ENCODE assay signal across 8 cellular contexts in genomic region chr22:49918911-49919881, GRCh38. TPM values are rescaled to one million over a fixed set of nuclear protein-coding genes. Genes with fewer than 3 reads are reported as not detected.
A peak's percentile ranks its signal among the peaks of the same experiment; 100 is the strongest.
DNase-seq lines count a peak whose midpoint lies in the region; ATAC-seq and TF ChIP-seq lines count a peak whose summit lies in the region.

No MANE protein-coding gene starts in this region.

- peak overlapping the region; percentile 65 to 88 (median 79) for H3K4me3 Mint-ChIP-seq in naive thymus-derived CD8-positive, alpha-beta T cell

- H3K9me3 Mint-ChIP-seq in naive thymus-derived CD8-positive, alpha-beta T cell = no peaks in the 10 kb centered on the region

- H3K27ac ChIP-seq in HUES6 (ENCODE audit: low read depth, low read length) = no peak overlapping the region

- H3K9me3 ChIP-seq in HUES6 (ENCODE audit: control insufficient read depth, insufficient read depth, low read depth, low read length) = no peaks in the 10 kb centered on the region

- POLR2A ChIA-PET in BJ (lab: Charles Lee) = no interaction called here
- POLR2A ChIA-PET in naive thymus-derived CD8-positive, alpha-beta T cell (lab: Charles Lee) = interaction anchor here (1.2 to 1.3 kb wide), 5 partner anchors 13 to 151 kb away, joined by 3 to 5 read pairs (median 3); no protein-coding TSS in a partner anchor

- H3K27me3 ChIP-seq in BJ (ENCODE audit: control insufficient read depth, insufficient read depth, low read length) (no peaks in the 10 kb centered on the region), HUES6 (ENCODE audit: control insufficient read depth, insufficient read depth, low read length) (0 out of 2 replicates have a peak, but pooled peaks cover 2% of the 10 kb centered on the region)

- H3K36me3 ChIP-seq in BJ (ENCODE audit: control insufficient read depth, insufficient read depth, low read length) (peaks cover 5% of the 10 kb centered on the region), HUES6 (ENCODE audit: control insufficient read depth, insufficient read depth, low read length) (peaks cover 15% of the 10 kb centered on the region)

- TF ChIP-seq CTCF in BJ (IDR thresholded peaks at IDR 0.05; ENCODE audit: insufficient read depth, low read depth, low read length) = no peak
- no peak for TF ChIP-seq CTCF in choroid plexus epithelial cell (conservative IDR thresholded peaks at IDR 0.05; ENCODE audit: low read depth, low read length)

- peaks cover 0 to 44% (median 33%) of the 10 kb centered on the region in 4 donors for H3K4me1 Mint-ChIP-seq in naive thymus-derived CD8-positive, alpha-beta T cell

- peak overlapping the region; percentile 59 for H3K9ac ChIP-seq in HUES6 (ENCODE audit: low read length)

- no peaks in the 10 kb centered on the region for H3K27me3 Mint-ChIP-seq in naive thymus-derived CD8-positive, alpha-beta T cell

- no peak for DNase-seq in BJ (ENCODE audit: low read depth)
- no peak for DNase-seq in choroid plexus epithelial cell (ENCODE audit: low read depth)
- DNase-seq in naive thymus-derived CD8-positive, alpha-beta T cell = no peak
- DNase-seq in NCI-H2171 (lab: John Stamatoyannopoulos, UW) = no peak
- DNase-seq in stimulated activated naive CD4-positive, alpha-beta T cell (lab: John Stamatoyannopoulos, UW) = no peak

- CTCF ChIA-PET in BJ (lab: Yijun Ruan, JAX) = interaction anchor here (0.9 to 1.4 kb wide), 2 partner anchors 11 to 111 kb away, joined by 3 read pairs; no protein-coding TSS in a partner anchor

- H3K27ac Mint-ChIP-seq in naive thymus-derived CD8-positive, alpha-beta T cell = peak overlapping the region in 8 of 10 donors; percentile 44 to 87 (median 76)

- no peak for ATAC-seq in naive thymus-derived CD8-positive, alpha-beta T cell
- ATAC-seq in GM21423 (IDR thresholded peaks at IDR 0.05; ENCODE audit: unreplicated experiment) (no peak), GM21367 (IDR thresholded peaks at IDR 0.05; ENCODE audit: unreplicated experiment) (no peak)

- H3K4me3 ChIP-seq in BJ (ENCODE audit: low read depth, low read length) (peak overlapping the region; percentile 76), HUES6 (ENCODE audit: low read depth, low read length) (peak overlapping the region; percentile 78), choroid plexus epithelial cell (ENCODE audit: low read depth, low read length) (peak overlapping the region; percentile 70)

- H3K36me3 Mint-ChIP-seq in naive thymus-derived CD8-positive, alpha-beta T cell = peaks cover 0 to 7% (median 0%) of the 10 kb centered on the region in 3 donors

- H3K4me1 ChIP-seq in HUES6 (ENCODE audit: control insufficient read depth, insufficient read depth, low read length) = peaks cover 4% of the 10 kb centered on the region; the same call in 1 of the 2 replicates

RNA-seq across cellular contexts. Expression of gene CRELD2, which starts 0.8 kb away (rescaled TPM):
- polyA plus RNA-seq in BJ (2011; rRNA removed) = 41.0 and 54.1 TPM in 2 replicates
- polyA minus RNA-seq in BJ (2011; rRNA and poly(A)+ RNA removed) = 9.6 and 10.0 TPM in 2 replicates
- 10 to 100 TPM; 22.1 to 28.0 TPM for total RNA-seq in naive thymus-derived CD8-positive, alpha-beta T cell
- 10 to 100 TPM; 35.8 to 43.6 (median 37.0) TPM for polyA plus RNA-seq in naive thymus-derived CD8-positive, alpha-beta T cell

RNA-seq across cellular contexts. Expression of gene ALG12, which starts 1.0 kb away (rescaled TPM):
- polyA plus RNA-seq in BJ (2011; rRNA removed) = 5.5 and 7.9 TPM in 2 replicates
- polyA minus RNA-seq in BJ (2011; rRNA and poly(A)+ RNA removed) = 4.5 and 5.3 TPM in 2 replicates
- 10 to 100 TPM; 20.3 to 23.6 TPM for total RNA-seq in naive thymus-derived CD8-positive, alpha-beta T cell
- 10 to 100 TPM; 10.8 to 17.0 (median 16.9) TPM for polyA plus RNA-seq in naive thymus-derived CD8-positive, alpha-beta T cell

RNA-seq across cellular contexts. Expression of gene PIM3, which starts 41.4 kb away (rescaled TPM):
- polyA plus RNA-seq in BJ (2011; rRNA removed) = 5.8 and 8.3 TPM in 2 replicates
- polyA minus RNA-seq in BJ (2011; rRNA and poly(A)+ RNA removed) = 2.2 and 2.5 TPM in 2 replicates
- total RNA-seq in naive thymus-derived CD8-positive, alpha-beta T cell = 10 to 100 TPM; 42.0 to 44.0 TPM
- polyA plus RNA-seq in naive thymus-derived CD8-positive, alpha-beta T cell = 10 to 100 TPM; 12.4 to 26.0 (median 13.6) TPM
